In the genomic region with DNA sequence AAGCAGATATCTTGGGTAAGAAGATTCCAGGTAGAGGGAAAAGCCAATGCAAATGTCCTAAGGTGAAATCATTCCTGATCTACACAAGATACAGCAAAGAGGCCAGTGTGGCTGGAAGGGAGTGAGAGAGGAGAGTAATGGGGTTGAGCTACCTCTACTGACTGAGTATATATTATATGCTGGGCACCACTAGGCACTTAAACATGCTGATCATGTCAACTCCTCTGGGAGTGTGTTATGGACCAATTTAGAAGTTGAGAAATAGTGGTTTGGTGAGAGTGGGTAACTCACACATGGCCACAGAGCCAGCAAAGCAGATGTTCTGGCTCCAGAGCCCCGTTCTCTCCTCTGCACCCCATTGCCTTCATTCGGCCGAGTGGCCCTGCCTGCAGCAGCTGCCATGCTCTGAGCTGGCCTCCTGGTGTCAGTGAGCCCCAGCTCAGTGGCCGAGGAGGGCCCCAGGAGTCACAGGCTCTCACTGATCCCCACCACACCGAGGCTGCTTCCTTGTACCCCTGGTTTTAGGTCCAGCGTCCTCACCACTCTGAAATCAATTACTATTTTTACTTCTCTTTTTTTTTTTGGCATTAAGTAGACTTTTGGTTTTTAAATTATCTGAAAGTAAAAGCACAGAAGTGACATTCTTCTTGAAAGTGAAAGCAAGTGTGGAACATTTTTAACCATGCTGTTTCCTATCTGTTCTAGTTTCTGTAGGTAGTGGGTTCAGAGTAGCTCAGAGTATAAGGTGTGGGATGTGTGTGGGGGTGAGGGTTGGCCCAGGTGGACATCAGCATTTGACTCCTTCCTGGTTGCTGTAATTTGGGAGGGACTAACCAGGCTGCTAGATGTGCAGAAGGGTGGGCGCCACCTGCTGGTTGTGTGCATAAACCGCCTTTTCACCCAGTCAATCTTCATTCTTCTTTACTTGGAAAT, we compare ENCODE assay signal across 9 cellular contexts. TPM values are rescaled to one million over a fixed set of nuclear protein-coding genes. Genes with fewer than 3 reads are reported as not detected.
DNase-seq lines count a peak whose midpoint lies in the region; ATAC-seq, FAIRE-seq and TF ChIP-seq lines count a peak whose summit lies in the region.
"Had no signal": no experiment of that assay in that cellular context is flagged by ENCODE, and none has a peak within 500 bp of the region (broad histone marks: within the 10 kb centered on the region; RNA-seq: fewer than 3 reads in every experiment).

No MANE protein-coding gene starts in this region.

- FAIRE-seq in H1 (lab: Jason Lieb, UNC): no peak

- no peak overlapping the region for H3K14ac ChIP-seq in H1 (ENCODE audit: insufficient read length)

- H2BK20ac ChIP-seq in H1 (ENCODE audit: low read length): no peak overlapping the region

- ATAC-seq in HG02884 (IDR thresholded peaks at IDR 0.05; ENCODE audit: unreplicated experiment): peak; percentile 87
- ATAC-seq in natural killer cell treated with Interleukin-12 subunit alpha and Interleukin-12 subunit beta and Interleukin-15 and Interleukin-18, amount 100 ng/mL, for 72 hours: peak; percentile 84 to 86

- H3K27me3 ChIP-seq in H1 (replicated peaks in 1 of 4; ENCODE audit: control insufficient read depth in 3 of 4, extremely low read depth in 1 of 4, insufficient read depth in 3 of 4, low read length in 3 of 4): no peaks in the 10 kb centered on the region

- CTCF ChIA-PET in activated CD4-positive, alpha-beta memory T cell treated with anti-CD3 and anti-CD28 coated beads for 36 hours (lab: Charles Lee): interaction anchor here (0.6 to 3.6 kb wide), 27 partner anchors 8 to 457 kb away, joined by 3 to 253 read pairs (median 10); a partner anchor contains a TSS
- CTCF ChIA-PET in H1 (lab: Charles Lee; ENCODE audit: partially characterized antibody): interaction anchor here (0.6 to 3.3 kb wide), 14 partner anchors 10 to 782 kb away, joined by 3 to 21 read pairs (median 3); no protein-coding TSS in a partner anchor

- H3K9me3 Mint-ChIP-seq in activated CD4-positive, alpha-beta memory T cell treated with anti-CD3 and anti-CD28 coated beads for 36 hours: no peaks in the 10 kb centered on the region
- no peaks in the 10 kb centered on the region for H3K9me3 Mint-ChIP-seq in natural killer cell treated with Interleukin-12 subunit alpha and Interleukin-12 subunit beta and Interleukin-15 and Interleukin-18, amount 100 ng/mL, for 72 hours

- H2BK5ac ChIP-seq in H1 (ENCODE audit: low read depth, low read length): no peak overlapping the region

- intact Hi-C loops in activated CD4-positive, alpha-beta memory T cell treated with anti-CD3 and anti-CD28 coated beads for 36 hours (cut with micrococcal nuclease): loop anchor here (1.0 to 10.0 kb wide), 5 partner anchors 19 to 412 kb away; no protein-coding TSS in a partner anchor

- no peak overlapping the region for H3K23ac ChIP-seq in H1 (ENCODE audit: insufficient read length)

- H2BK12ac ChIP-seq in H1 (ENCODE audit: low read depth, low read length): no peak overlapping the region

- peak overlapping the region; percentile 52 for H3K4me3 Mint-ChIP-seq in activated CD4-positive, alpha-beta memory T cell treated with anti-CD3 and anti-CD28 coated beads for 36 hours
- peak overlapping the region; percentile 78 for H3K4me3 Mint-ChIP-seq in natural killer cell treated with Interleukin-12 subunit alpha and Interleukin-12 subunit beta and Interleukin-15 and Interleukin-18, amount 100 ng/mL, for 72 hours

- H3K23me2 ChIP-seq in H1 (ENCODE audit: low read depth, low read length): no peaks in the 10 kb centered on the region; the same call in 1 of the 2 replicates

- no peak overlapping the region for H3K4ac ChIP-seq in H1 (replicated peaks; ENCODE audit: insufficient read length, low read depth, low read length)

- no peak overlapping the region for H4K5ac ChIP-seq in H1 (ENCODE audit: insufficient read length, low read depth, low read length)

- TF ChIP-seq RAD21 in H1 (IDR thresholded peaks at IDR 0.05 in 1 of 2, conservative IDR thresholded peaks at IDR 0.05 in 1 of 2; ENCODE audit: low read depth in 2 of 2, low read length in 2 of 2): peak; percentile 20 to 37; a peak in 2 of 4 replicates

- in situ Hi-C loops in GM13977 (cut with MboI; ENCODE audit: low pct_unique_long_range_greater_than_20kb, low sequenced_read_pairs, unreplicated experiment): loop anchor here (5.0 to 25.0 kb wide), 2 partner anchors 268 to 398 kb away; no protein-coding TSS in a partner anchor

- H3K36me3 ChIP-seq in H1 (ENCODE audit: control insufficient read depth in 2 of 4, insufficient read depth in 4 of 4, low read length in 3 of 4): no peaks in the 10 kb centered on the region

- no peaks in the 10 kb centered on the region for H3K79me2 ChIP-seq in H1 (ENCODE audit: control insufficient read depth in 1 of 2, insufficient read depth in 2 of 2, low read length in 2 of 2)

- H3K4me1 Mint-ChIP-seq in activated CD4-positive, alpha-beta memory T cell treated with anti-CD3 and anti-CD28 coated beads for 36 hours (ENCODE audit: low read depth): peaks cover 22% of the 10 kb centered on the region
- H3K4me1 Mint-ChIP-seq in natural killer cell treated with Interleukin-12 subunit alpha and Interleukin-12 subunit beta and Interleukin-15 and Interleukin-18, amount 100 ng/mL, for 72 hours (ENCODE audit: low read depth in 2 of 2): peaks cover 24 to 27% of the 10 kb centered on the region in 2 donors
- H3K4me1 Mint-ChIP-seq: brain had no signal

- 52% methylated on average over 8 of the region's 8 CpGs; no CpG with 5 or more reads in 1 of the 2 experiments for WGBS in H1 (ENCODE audit: extremely low coverage in 1 of 2, insufficient coverage in 1 of 2, insufficient read length in 1 of 2, insufficient replicate concordance in 2 of 2, low coverage in 1 of 2, low lambda C conversion rate in 2 of 2, missing lambda C conversion rate in 1 of 2), 2 experiments

- H3K9ac ChIP-seq in H1 (replicated peaks in 1 of 4; ENCODE audit: extremely low read depth in 1 of 4, low read depth in 3 of 4, low read length in 3 of 4): no peak overlapping the region

- no peak overlapping the region for H3K18ac ChIP-seq in H1 (ENCODE audit: extremely low read depth, low read length)

- no peaks in the 10 kb centered on the region for H4K20me1 ChIP-seq in H1 (replicated peaks in 1 of 2; ENCODE audit: control insufficient read depth in 1 of 2, insufficient read depth in 2 of 2, low read length in 2 of 2)

- H3K4me1 ChIP-seq in H1 (replicated peaks in 1 of 4; ENCODE audit: control insufficient read depth in 3 of 4, insufficient read depth in 4 of 4, low read length in 3 of 4): no peaks in the 10 kb centered on the region

- DNase-seq in AG09319 (ENCODE audit: extremely low read depth, low read depth): peak; percentile 44
- peak; percentile 76 for DNase-seq in GM13977 (ENCODE audit: low spot score)
- peak; percentile 0 for DNase-seq in NCI-H2227 treated with DMSO at 0.1 percent for 48 hours (lab: John Stamatoyannopoulos, UW)
- DNase-seq in activated CD4-positive, alpha-beta memory T cell treated with anti-CD3 and anti-CD28 coated beads for 36 hours: peak; percentile 83
- peak in 1 of 2 experiments; percentile 62 for DNase-seq in H1 (ENCODE audit: low read depth in 1 of 2, low spot score in 2 of 2)
- peak; percentile 75 for DNase-seq in natural killer cell treated with Interleukin-12 subunit alpha and Interleukin-12 subunit beta and Interleukin-15 and Interleukin-18, amount 100 ng/mL, for 72 hours (ENCODE audit: low spot score)
- DNase-seq in stimulated activated naive CD4-positive, alpha-beta T cell (lab: John Stamatoyannopoulos, UW): peak; percentile 32 to 70 (median 52)

- H3K9me3 ChIP-seq in H1 (ENCODE audit: insufficient read depth in 2 of 2, low read depth in 1 of 2, low read length in 1 of 2): peaks cover 21 to 55% of the 10 kb centered on the region in 2 experiments; a peak in 3 of 4 replicates

- TF ChIP-seq CTCF in AG09319 (IDR thresholded peaks at IDR 0.05; ENCODE audit: low read depth, low read length): peak; percentile 91
- TF ChIP-seq CTCF in GM13977 (IDR thresholded peaks at IDR 0.05; ENCODE audit: extremely low read depth, insufficient read depth, missing control alignments): peak; percentile 80
- peak; percentile 57 to 68 (median 63) for TF ChIP-seq CTCF in H1 (IDR thresholded peaks at IDR 0.05; ENCODE audit: control extremely low read depth in 1 of 3, insufficient read depth in 1 of 3, low read depth in 1 of 3, low read length in 3 of 3)

- no peaks in the 10 kb centered on the region for H3K27me3 Mint-ChIP-seq in activated CD4-positive, alpha-beta memory T cell treated with anti-CD3 and anti-CD28 coated beads for 36 hours
- H3K27me3 Mint-ChIP-seq in natural killer cell treated with Interleukin-12 subunit alpha and Interleukin-12 subunit beta and Interleukin-15 and Interleukin-18, amount 100 ng/mL, for 72 hours: peaks cover 5 to 7% of the 10 kb centered on the region in 2 donors
- H3K27me3 Mint-ChIP-seq: brain had no signal

- H4K8ac ChIP-seq in H1 (ENCODE audit: extremely low read depth, insufficient read depth, low read length): no peak overlapping the region

- no peak overlapping the region for H2AFZ ChIP-seq in H1 (ENCODE audit: low read length)

- no peaks in the 10 kb centered on the region for H3K36me3 Mint-ChIP-seq in activated CD4-positive, alpha-beta memory T cell treated with anti-CD3 and anti-CD28 coated beads for 36 hours
- no peaks in the 10 kb centered on the region for H3K36me3 Mint-ChIP-seq in natural killer cell treated with Interleukin-12 subunit alpha and Interleukin-12 subunit beta and Interleukin-15 and Interleukin-18, amount 100 ng/mL, for 72 hours
- H3K36me3 Mint-ChIP-seq: brain had no signal

- TF ChIP-seq POLR2A in H1 (IDR thresholded peaks at IDR 0.05; ENCODE audit: control extremely low read depth in 1 of 2, low read depth in 2 of 2, low read length in 2 of 2): no peak

- TF ChIP-seq EP300 in H1 (IDR thresholded peaks at IDR 0.05; ENCODE audit: borderline replicate concordance in 1 of 2, low read depth in 2 of 2, low read length in 2 of 2): no peak

- peak overlapping the region; percentile 31 for H3K27ac Mint-ChIP-seq in activated CD4-positive, alpha-beta memory T cell treated with anti-CD3 and anti-CD28 coated beads for 36 hours
- H3K27ac Mint-ChIP-seq in natural killer cell treated with Interleukin-12 subunit alpha and Interleukin-12 subunit beta and Interleukin-15 and Interleukin-18, amount 100 ng/mL, for 72 hours: peak overlapping the region; percentile 73 to 85
- H3K27ac Mint-ChIP-seq: brain had no signal

- H2BK120ac ChIP-seq in H1 (replicated peaks; ENCODE audit: low read depth, low read length): no peak overlapping the region

- POLR2A ChIA-PET in activated CD4-positive, alpha-beta memory T cell treated with anti-CD3 and anti-CD28 coated beads for 36 hours (lab: Charles Lee): interaction anchor here (1.2 kb wide), 1 partner anchor 271 kb away, joined by 3 read pairs; no protein-coding TSS in a partner anchor
- POLR2A ChIA-PET in H1 (lab: Charles Lee; ENCODE audit: partially characterized antibody): no interaction called here

- H2BK15ac ChIP-seq in H1 (ENCODE audit: low read length): no peak overlapping the region

- H3K79me1 ChIP-seq in H1 (ENCODE audit: low read depth, low read length): no peaks in the 10 kb centered on the region

- H3K4me2 ChIP-seq in H1 (ENCODE audit: insufficient read depth in 1 of 2, low read depth in 2 of 2, low read length in 2 of 2): no peak overlapping the region

- no peak overlapping the region for H3K56ac ChIP-seq in H1 (replicated peaks; ENCODE audit: insufficient read length, low read depth, low read length)

- no peak overlapping the region for H3K4me3 ChIP-seq in H1 (ENCODE audit: extremely low read depth in 1 of 4, insufficient read depth in 2 of 4, low read depth in 3 of 4, low read length in 4 of 4)

- no peak overlapping the region for H4K91ac ChIP-seq in H1 (replicated peaks; ENCODE audit: insufficient read length, low read length)

- H2AK5ac ChIP-seq in H1 (ENCODE audit: low read depth, low read length): no peak overlapping the region

- no peak overlapping the region for H3K27ac ChIP-seq in H1 (ENCODE audit: low read depth, low read length)

RNA-seq across cellular contexts. Expression of a gene that starts 45.8 kb away (rescaled TPM):
- total RNA-seq in activated CD4-positive, alpha-beta memory T cell treated with anti-CD3 and anti-CD28 coated beads for 36 hours: not detected
- total RNA-seq in H1 (2021; fragmentation: NEBNext Ultra II Directional; extraction: Animal tissue kit (Norgen Biotek cat#: 25700)): not detected in 2 replicates
- not detected in 2 replicates for polyA plus RNA-seq in H1 (2011; rRNA removed)
- polyA plus RNA-seq in H1 (2011; cell fraction: cytosol; rRNA removed): not detected
- polyA plus RNA-seq in H1 (2011; cell fraction: nucleus; rRNA removed): not detected
- not detected in 4 replicates for polyA plus RNA-seq in H1 (2012, experiment 1 of 2)
- polyA plus RNA-seq in H1 (2012, experiment 2 of 2): not detected
- polyA plus RNA-seq in H1 (2013, experiment 1 of 2): not detected
- not detected for polyA plus RNA-seq in H1 (2013, experiment 2 of 2)
- polyA minus RNA-seq in H1 (2011; rRNA and poly(A)+ RNA removed): not detected in 2 replicates
- polyA minus RNA-seq in H1 (2011; cell fraction: cytosol; rRNA and poly(A)+ RNA removed): not detected
- not detected for polyA minus RNA-seq in H1 (2011; cell fraction: nucleus; rRNA and poly(A)+ RNA removed)
- total RNA-seq in natural killer cell treated with Interleukin-12 subunit alpha and Interleukin-12 subunit beta and Interleukin-15 and Interleukin-18, amount 100 ng/mL, for 72 hours: not detected

RNA-seq across cellular contexts. Expression of a gene that starts 50.7 kb away (rescaled TPM):
- total RNA-seq in activated CD4-positive, alpha-beta memory T cell treated with anti-CD3 and anti-CD28 coated beads for 36 hours: not detected
- not detected in 2 replicates for total RNA-seq in H1 (2021; fragmentation: NEBNext Ultra II Directional; extraction: Animal tissue kit (Norgen Biotek cat#: 25700))
- polyA plus RNA-seq in H1 (2011; rRNA removed): not detected in 2 replicates
- not detected for polyA plus RNA-seq in H1 (2011; cell fraction: cytosol; rRNA removed)
- polyA plus RNA-seq in H1 (2011; cell fraction: nucleus; rRNA removed): not detected
- polyA plus RNA-seq in H1 (2012, experiment 1 of 2): not detected in 4 replicates
- not detected for polyA plus RNA-seq in H1 (2012, experiment 2 of 2)
- not detected for polyA plus RNA-seq in H1 (2013, experiment 1 of 2)
- not detected for polyA plus RNA-seq in H1 (2013, experiment 2 of 2)
- not detected in 2 replicates for polyA minus RNA-seq in H1 (2011; rRNA and poly(A)+ RNA removed)
- polyA minus RNA-seq in H1 (2011; cell fraction: cytosol; rRNA and poly(A)+ RNA removed): not detected
- polyA minus RNA-seq in H1 (2011; cell fraction: nucleus; rRNA and poly(A)+ RNA removed): not detected
- total RNA-seq in natural killer cell treated with Interleukin-12 subunit alpha and Interleukin-12 subunit beta and Interleukin-15 and Interleukin-18, amount 100 ng/mL, for 72 hours: not detected

RNA-seq across cellular contexts. Expression of a gene that starts 54.4 kb away (rescaled TPM):
- total RNA-seq in activated CD4-positive, alpha-beta memory T cell treated with anti-CD3 and anti-CD28 coated beads for 36 hours: not detected
- not detected in 2 replicates for total RNA-seq in H1 (2021; fragmentation: NEBNext Ultra II Directional; extraction: Animal tissue kit (Norgen Biotek cat#: 25700))
- not detected in 2 replicates for polyA plus RNA-seq in H1 (2011; rRNA removed)
- not detected for polyA plus RNA-seq in H1 (2011; cell fraction: cytosol; rRNA removed)
- not detected for polyA plus RNA-seq in H1 (2011; cell fraction: nucleus; rRNA removed)
- polyA plus RNA-seq in H1 (2012, experiment 1 of 2): not detected in 4 replicates
- not detected for polyA plus RNA-seq in H1 (2012, experiment 2 of 2)
- not detected for polyA plus RNA-seq in H1 (2013, experiment 1 of 2)
- polyA plus RNA-seq in H1 (2013, experiment 2 of 2): not detected
- polyA minus RNA-seq in H1 (2011; rRNA and poly(A)+ RNA removed): not detected in 2 replicates
- polyA minus RNA-seq in H1 (2011; cell fraction: cytosol; rRNA and poly(A)+ RNA removed): not detected
- not detected for polyA minus RNA-seq in H1 (2011; cell fraction: nucleus; rRNA and poly(A)+ RNA removed)
- total RNA-seq in natural killer cell treated with Interleukin-12 subunit alpha and Interleukin-12 subunit beta and Interleukin-15 and Interleukin-18, amount 100 ng/mL, for 72 hours: not detected
